In the genomic region with DNA sequence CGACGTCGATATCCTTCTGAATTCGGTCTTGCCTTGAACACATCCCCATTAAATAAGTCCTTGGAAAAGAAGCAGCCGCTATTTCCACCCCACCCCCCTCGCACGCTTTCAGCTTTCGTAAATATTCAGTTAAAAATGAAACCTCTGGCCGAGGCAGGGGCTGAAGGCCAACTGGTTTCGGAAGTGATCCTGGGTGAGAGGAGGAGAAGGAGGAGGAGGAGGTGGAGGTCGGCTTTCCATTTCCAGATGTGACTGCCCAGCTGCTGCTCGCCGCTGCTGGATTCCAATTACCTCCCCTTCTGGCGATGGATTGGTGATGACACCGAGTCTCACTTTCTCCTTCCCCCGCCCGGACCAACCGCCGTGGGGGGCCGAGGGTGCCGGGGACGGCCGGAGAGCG, we compare ENCODE assay signal across 8 cellular contexts.
DNase-seq lines count a peak whose midpoint lies in the region; ATAC-seq, FAIRE-seq and TF ChIP-seq lines count a peak whose summit lies in the region.
"Not testable (repeated sequence)": the region's sequence is repeated elsewhere in the genome, so short reads cannot be mapped to it uniquely, and the experiment has no call there.

No MANE protein-coding gene starts in this region.

- not testable (repeated sequence) for H3K4me1 ChIP-seq in HepG2 (ENCODE audit: insufficient read depth, low read length); tibial nerve

- BruUV-seq in HepG2 (replicated peaks; lab: Mats Ljungman, UMichigan), result not testable (repeated sequence)

- not testable (repeated sequence) for H3K27me3 ChIP-seq in HepG2 (ENCODE audit: control insufficient read depth in 1 of 2, insufficient read depth in 2 of 2, low read length in 2 of 2); tibial nerve

- not testable (repeated sequence) for TF ChIP-seq POLR2A in NB4 (IDR thresholded peaks at IDR 0.05; ENCODE audit: extremely low read depth, insufficient read length); HepG2 (IDR thresholded peaks at IDR 0.05; ENCODE audit: insufficient read depth in 1 of 2, low read depth in 2 of 2, low read length in 2 of 2)
- TF ChIP-seq POLR2A in tibial nerve (IDR thresholded peaks at IDR 0.05), result peak in 1 of 2 donors; percentile 30

- TF ChIP-seq CTCF in NB4 (IDR thresholded peaks at IDR 0.05; ENCODE audit: low read depth, low read length); HepG2 (CRISPR knock-in tag; IDR thresholded peaks at IDR 0.05); tibial nerve (IDR thresholded peaks at IDR 0.05): not testable (repeated sequence)

- DNase-seq in EL (peak; percentile 22), NB4 (ENCODE audit: low read depth) (peak; percentile 27), fibroblast of gingiva (ENCODE audit: low read depth) (peak; percentile 55), posterior vena cava (ENCODE audit: low spot score) (peak; percentile 79), tibial nerve (ENCODE audit: low spot score in 2 of 2) (peak in 1 of 2 donors; percentile 48)
- DNase-seq in activated CD4-positive, CD25-positive, alpha-beta regulatory T cell treated with anti-CD3 and anti-CD28 coated beads, Interleukin-2, amount 50 U/mL, for 72 hours, result peak; percentile 29
- DNase-seq in HepG2 (ENCODE audit: low spot score), result not testable (repeated sequence)

- POLR2A ChIA-PET in HepG2 (lab: Yijun Ruan, JAX), result not testable (repeated sequence)

- FAIRE-seq in HepG2 (lab: Jason Lieb, UNC), result not testable (repeated sequence)

- H3K36me3 ChIP-seq in HepG2 (replicated peaks in 1 of 2; ENCODE audit: control insufficient read depth in 1 of 2, insufficient read depth in 2 of 2, low read length in 2 of 2); tibial nerve: not testable (repeated sequence)

- H2AFZ ChIP-seq in HepG2 (ENCODE audit: low read length), result not testable (repeated sequence)

- CTCF ChIA-PET in HepG2 (lab: Yijun Ruan, JAX; ENCODE audit: low intra/inter-chr PET ratio, low total read pairs), result not testable (repeated sequence)

- H3K4me3 ChIP-seq in NB4 (ENCODE audit: low read depth, low read length) (peak overlapping the region; percentile 53), HepG2 (replicated peaks in 1 of 3; ENCODE audit: insufficient read depth in 1 of 3, low read depth in 2 of 3, low read length in 3 of 3) (peak overlapping the region in 1 of 3 experiments; percentile 52; a peak in 1 of 6 replicates), tibial nerve (peak overlapping the region in 3 of 4 donors; percentile 34 to 58 (median 46))

- 4% methylated on average over 4 of the region's 24 CpGs for WGBS in HepG2 (ENCODE audit: low lambda C conversion rate)
- WGBS in tibial nerve, 2 donors, result 0% methylated on average over 6 of the region's 24 CpGs; no CpG with 5 or more reads in 1 of the 2 donors

- intact Hi-C loops in HepG2 (cut with micrococcal nuclease; ENCODE audit: unreplicated experiment); posterior vena cava (cut with DNase I): not testable (repeated sequence)

- not testable (repeated sequence) for H4K20me1 ChIP-seq in HepG2 (ENCODE audit: insufficient read depth, low read length)

- not testable (repeated sequence) for ATAC-seq in HepG2

- not testable (repeated sequence) for H3K9me3 ChIP-seq in HepG2 (ENCODE audit: low read length); tibial nerve

- not testable (repeated sequence) for H3K9ac ChIP-seq in HepG2 (ENCODE audit: insufficient read depth, low read depth, low read length)

- H3K79me2 ChIP-seq in HepG2 (ENCODE audit: insufficient read depth, low read length), result not testable (repeated sequence)

- in situ Hi-C loops in HepG2 (cut with HindIII; ENCODE audit: extremely low pct_ligation_motif_present, low pct_unique_long_range_greater_than_20kb), result not testable (repeated sequence)

- H3K27ac ChIP-seq in angular gyrus (ENCODE audit: low read depth, low read length) (peak overlapping the region; percentile 40), tibial nerve (peak overlapping the region; percentile 40 to 78 (median 53))
- H3K27ac ChIP-seq in HepG2 (ENCODE audit: extremely low read length, insufficient read depth, low read length), result not testable (repeated sequence)

- TF ChIP-seq RAD21 in HepG2 (CRISPR knock-in tag; IDR thresholded peaks at IDR 0.05), result not testable (repeated sequence)

- peak overlapping the region; percentile 53 for H3K4me2 ChIP-seq in HepG2 (ENCODE audit: low read depth, low read length)

- not testable (repeated sequence) for TF ChIP-seq EP300 in HepG2 (IDR thresholded peaks at IDR 0.05; ENCODE audit: low read depth in 2 of 2, low read length in 2 of 2); HepG2 (CRISPR knock-in tag; IDR thresholded peaks at IDR 0.05; ENCODE audit: borderline replicate concordance)
- TF ChIP-seq EP300 in tibial nerve (IDR thresholded peaks at IDR 0.05), result peak in 1 of 2 donors; percentile 55
